Comparison of ENCODE assay signal across 20 cellular contexts in genomic region chr3:71484452-71484851, GRCh38.
DNase-seq lines count a peak whose midpoint lies in the region; ATAC-seq, FAIRE-seq and TF ChIP-seq lines count a peak whose summit lies in the region.
"Had no signal": no experiment of that assay in that cellular context is flagged by ENCODE, and none has a peak within 500 bp of the region (broad histone marks: within the 10 kb centered on the region; RNA-seq: fewer than 3 reads in every experiment).

No MANE protein-coding gene starts in this region.

- CTCF ChIA-PET in K562 (lab: Yijun Ruan, JAX; ENCODE audit: low intra/inter-chr PET ratio) = no interaction called here

- H3K4me3 ChIP-seq in K562 = no peak overlapping the region
- H3K4me3 ChIP-seq in brain microvascular endothelial cell (ENCODE audit: low read depth, low read length) = no peak overlapping the region
- H3K4me3 ChIP-seq in breast epithelium = no peak overlapping the region
- H3K4me3 ChIP-seq: PC-9 had no signal

- no peak for TF ChIP-seq POLR2A in K562 (conservative IDR thresholded peaks at IDR 0.05)
- no peak for TF ChIP-seq POLR2A in breast epithelium (IDR thresholded peaks at IDR 0.05)

- no peaks in the 10 kb centered on the region for H4K20me1 ChIP-seq in K562 (replicated peaks; ENCODE audit: control insufficient read depth, insufficient read depth, low read length)

- no peak overlapping the region for H3K4me3 Mint-ChIP-seq in T-helper 2 cell treated with Interferon-gamma antibody and Interleukin-4, amounts not matched to agents 5 μg/mL and 100 μg/mL, for 36 hours
- H3K4me3 Mint-ChIP-seq in stimulated activated naive CD8-positive, alpha-beta T cell treated with anti-CD3 and anti-CD28 coated beads, Interleukin-15, Interleukin-2, amounts not matched to agents 100 ng/mL and 50 ng/mL, for 24 hours = no peak overlapping the region
- H3K4me3 Mint-ChIP-seq: HFFc6 had no signal

- no peaks in the 10 kb centered on the region for H3K9me3 ChIP-seq in K562 (replicated peaks; ENCODE audit: control insufficient read depth, insufficient read depth, low read depth, low read length)
- no peaks in the 10 kb centered on the region for H3K9me3 ChIP-seq in breast epithelium

- no peaks in the 10 kb centered on the region for H3K79me2 ChIP-seq in K562 (ENCODE audit: control insufficient read depth, insufficient read depth, low read length)

- TF ChIP-seq CTCF in K562 (IDR thresholded peaks at IDR 0.05 in 2 of 3, conservative IDR thresholded peaks at IDR 0.05 in 1 of 3; ENCODE audit: insufficient read depth in 2 of 3, low read depth in 1 of 3, low read length in 3 of 3) = no peak
- TF ChIP-seq CTCF in brain microvascular endothelial cell (IDR thresholded peaks at IDR 0.05; ENCODE audit: low read depth, low read length, missing control alignments) = no peak
- no peak for TF ChIP-seq CTCF in breast epithelium (IDR thresholded peaks at IDR 0.05)

- peak overlapping the region; percentile 12 for H3K27ac Mint-ChIP-seq in T-helper 2 cell treated with Interferon-gamma antibody and Interleukin-4, amounts not matched to agents 5 μg/mL and 100 μg/mL, for 36 hours
- H3K27ac Mint-ChIP-seq in stimulated activated naive CD8-positive, alpha-beta T cell treated with anti-CD3 and anti-CD28 coated beads, Interleukin-15, Interleukin-2, amounts not matched to agents 100 ng/mL and 50 ng/mL, for 24 hours = peak overlapping the region; percentile 94
- H3K27ac Mint-ChIP-seq: HFFc6 had no signal

- TF ChIP-seq RAD21 in K562 (CRISPR knock-in tag; conservative IDR thresholded peaks at IDR 0.05 in 1 of 2, IDR thresholded peaks at IDR 0.05 in 1 of 2) = no peak

- BruUV-seq in K562 (replicated peaks; lab: Mats Ljungman, UMichigan) = no TSS peak

- no peak overlapping the region for H3K4me2 ChIP-seq in K562 (ENCODE audit: insufficient read depth, low read length)
- H3K4me2 ChIP-seq: KMS-11, PC-9 had no signal

- H3K36me3 Mint-ChIP-seq in T-helper 2 cell treated with Interferon-gamma antibody and Interleukin-4, amounts not matched to agents 5 μg/mL and 100 μg/mL, for 36 hours (ENCODE audit: low read depth) = peaks cover 9% of the 10 kb centered on the region
- H3K36me3 Mint-ChIP-seq in stimulated activated naive CD8-positive, alpha-beta T cell treated with anti-CD3 and anti-CD28 coated beads, Interleukin-15, Interleukin-2, amounts not matched to agents 100 ng/mL and 50 ng/mL, for 24 hours (ENCODE audit: low read depth) = peaks cover 10% of the 10 kb centered on the region

- no peak overlapping the region for H2AFZ ChIP-seq in K562 (ENCODE audit: low read depth, low read length)
- H2AFZ ChIP-seq: PC-9 had no signal

- H3K27me3 ChIP-seq in K562 (ENCODE audit: control insufficient read depth in 2 of 2, insufficient read depth in 2 of 2, low read length in 2 of 2) (no peaks in the 10 kb centered on the region), brain microvascular endothelial cell (replicated peaks) (no peaks in the 10 kb centered on the region), breast epithelium (no peaks in the 10 kb centered on the region)

- H3K9me1 ChIP-seq in K562 (ENCODE audit: control insufficient read depth, insufficient read depth, low read length) = no peaks in the 10 kb centered on the region

- no peak for ATAC-seq in stimulated activated naive CD8-positive, alpha-beta T cell treated with anti-CD3 and anti-CD28 coated beads, Interleukin-15, Interleukin-2, amounts not matched to agents 100 U/mL and 50 U/mL, for 24 hours
- no peak for ATAC-seq in K562

- H3K27ac ChIP-seq in K562 (ENCODE audit: extremely low read depth, low read depth, low read length) = no peak overlapping the region
- H3K27ac ChIP-seq in brain microvascular endothelial cell = no peak overlapping the region
- H3K27ac ChIP-seq in breast epithelium = no peak overlapping the region
- H3K27ac ChIP-seq: KMS-11, PC-9 had no signal

- no peaks in the 10 kb centered on the region for H3K9me3 Mint-ChIP-seq in T-helper 2 cell treated with Interferon-gamma antibody and Interleukin-4, amounts not matched to agents 5 μg/mL and 100 μg/mL, for 36 hours
- H3K9me3 Mint-ChIP-seq in stimulated activated naive CD8-positive, alpha-beta T cell treated with anti-CD3 and anti-CD28 coated beads, Interleukin-15, Interleukin-2, amounts not matched to agents 100 ng/mL and 50 ng/mL, for 24 hours = no peaks in the 10 kb centered on the region
- H3K9me3 Mint-ChIP-seq: HFFc6 had no signal

- intact Hi-C loops in K562 (cut with micrococcal nuclease) (no loop called here), breast epithelium (cut with DNase I; ENCODE audit: low total_unique reads) (no loop called here)

- 90% methylated on average over 5 of the region's 5 CpGs for WGBS in K562 (ENCODE audit: insufficient coverage, low coverage, missing lambda C conversion rate)

- H3K27me3 Mint-ChIP-seq in T-helper 2 cell treated with Interferon-gamma antibody and Interleukin-4, amounts not matched to agents 5 μg/mL and 100 μg/mL, for 36 hours (ENCODE audit: low read depth) = no peaks in the 10 kb centered on the region
- no peaks in the 10 kb centered on the region for H3K27me3 Mint-ChIP-seq in stimulated activated naive CD8-positive, alpha-beta T cell treated with anti-CD3 and anti-CD28 coated beads, Interleukin-15, Interleukin-2, amounts not matched to agents 100 ng/mL and 50 ng/mL, for 24 hours

- no peak for TF ChIP-seq EP300 in K562 (IDR thresholded peaks at IDR 0.05; ENCODE audit: low read length)

- POLR2A ChIA-PET in K562 (lab: Yijun Ruan, JAX) = interaction anchor here (0.6 kb wide), 1 partner anchor 364 kb away, joined by 3 read pairs; no protein-coding TSS in a partner anchor

- H3K4me1 ChIP-seq in K562 (replicated peaks in 1 of 2; ENCODE audit: control insufficient read depth in 2 of 2, insufficient read depth in 2 of 2, low read length in 2 of 2) (no peaks in the 10 kb centered on the region; a peak in 1 of 5 replicates), breast epithelium (peaks cover 0 to 9% of the 10 kb centered on the region in 2 donors)

- in situ Hi-C loops in K562 (cut with MboI) = no loop called here
- in situ Hi-C loops in brain microvascular endothelial cell (cut with HindIII; ENCODE audit: low pct_ligation_motif_present, low sequenced_read_pairs) = no loop called here

- no peak for FAIRE-seq in K562 (lab: Jason Lieb, UNC)
- FAIRE-seq: H54 had no signal

- DNase-seq in T-helper 2 cell treated with Interferon-gamma antibody and Interleukin-4, amounts not matched to agents 5 μg/mL and 100 μg/mL, for 36 hours (ENCODE audit: low spot score) = no peak
- DNase-seq in T-helper 2 cell = no peak
- DNase-seq in stimulated activated naive CD8-positive, alpha-beta T cell treated with anti-CD3 and anti-CD28 coated beads, Interleukin-15, Interleukin-2, amounts not matched to agents 100 U/mL and 50 U/mL, for 24 hours = no peak
- no peak for DNase-seq in K562 (ENCODE audit: extremely low read depth in 1 of 4, low spot score in 3 of 4)
- DNase-seq in brain microvascular endothelial cell = no peak
- DNase-seq in NCI-H187 treated with DMSO at 0.1 percent for 48 hours (lab: John Stamatoyannopoulos, UW) = no peak
- DNase-seq in breast epithelium (ENCODE audit: low spot score in 2 of 2) = no peak
- DNase-seq: 8988T, DMS 273 treated with DMSO at 0.1 percent for 48 hours, EL, HFFc6, NCI-H1048, NCI-H1436 treated with DMSO at 0.1 percent for 48 hours, NCI-H2081, NCI-H510A, NCI-H774, PC-9 had no signal

- H3K4me1 Mint-ChIP-seq in T-helper 2 cell treated with Interferon-gamma antibody and Interleukin-4, amounts not matched to agents 5 μg/mL and 100 μg/mL, for 36 hours (ENCODE audit: low read depth) = peaks cover 68% of the 10 kb centered on the region
- H3K4me1 Mint-ChIP-seq in stimulated activated naive CD8-positive, alpha-beta T cell treated with anti-CD3 and anti-CD28 coated beads, Interleukin-15, Interleukin-2, amounts not matched to agents 100 ng/mL and 50 ng/mL, for 24 hours (ENCODE audit: low read depth) = peaks cover 96% of the 10 kb centered on the region

- 0 out of 3 replicates have a peak, but pooled peaks cover 2% of the 10 kb centered on the region for H3K36me3 ChIP-seq in K562 (ENCODE audit: control insufficient read depth, insufficient read depth, low read length)
- no peaks in the 10 kb centered on the region for H3K36me3 ChIP-seq in brain microvascular endothelial cell (replicated peaks)
- no peaks in the 10 kb centered on the region for H3K36me3 ChIP-seq in breast epithelium

- H3K9ac ChIP-seq in K562 (ENCODE audit: insufficient read depth in 1 of 2, low read depth in 2 of 2, low read length in 2 of 2) = no peak overlapping the region
- H3K9ac ChIP-seq: KMS-11 had no signal

TF ChIP-seq in K562, 482 proteins besides CTCF, POLR2A, EP300 and RAD21 (continues in another document):
- TF ChIP-seq POU5F1 (IDR thresholded peaks at IDR 0.05; ENCODE audit: borderline replicate concordance, low read depth, low read length, partially characterized antibody) = no peak
- TF ChIP-seq BCOR (IDR thresholded peaks at IDR 0.05) = peak; percentile 28; the same call in 1 of the 2 replicates
- no peak for TF ChIP-seq RBFOX2 (IDR thresholded peaks at IDR 0.05; ENCODE audit: low read depth, low read length)
- peak; percentile 68 for TF ChIP-seq RBM25 (IDR thresholded peaks at IDR 0.05; ENCODE audit: low read depth, low read length, severe bottlenecking)
- no peak for TF ChIP-seq E2F5 (CRISPR knock-in tag; IDR thresholded peaks at IDR 0.05)
- no peak for TF ChIP-seq ASH1L (IDR thresholded peaks at IDR 0.05; ENCODE audit: borderline replicate concordance, low read depth, partially characterized antibody)
- TF ChIP-seq FOXP4 (CRISPR knock-in tag; IDR thresholded peaks at IDR 0.05; ENCODE audit: borderline replicate concordance) = no peak
